ENCODE assay signal across 14 cellular contexts in genomic region chr9:90053027-90053426, GRCh38.
A peak's percentile ranks its signal among the peaks of the same experiment; 100 is the strongest.
DNase-seq lines count a peak whose midpoint lies in the region; TF ChIP-seq lines count a peak whose summit lies in the region.
"Had no signal": no experiment of that assay in that cellular context is flagged by ENCODE, and none has a peak within 500 bp of the region (broad histone marks: within the 10 kb centered on the region; RNA-seq: fewer than 3 reads in every experiment).

No MANE protein-coding gene starts in this region.

- no peaks in the 10 kb centered on the region for H3K36me3 Mint-ChIP-seq in activated CD4-positive, alpha-beta T cell treated with anti-CD3 and anti-CD28 coated beads, Interleukin-2, amount 10 ng/mL, durations not matched to agents 24 days and 14 days (ENCODE audit: low read depth)
- H3K36me3 Mint-ChIP-seq in HFFc6 (ENCODE audit: low read depth) (no peaks in the 10 kb centered on the region), mesothelial cell of epicardium (no peaks in the 10 kb centered on the region)

- no peak overlapping the region for H3K4me3 Mint-ChIP-seq in activated CD4-positive, alpha-beta T cell treated with anti-CD3 and anti-CD28 coated beads, Interleukin-2, amount 10 ng/mL, durations not matched to agents 24 days and 14 days
- H3K4me3 Mint-ChIP-seq in HFFc6 (no peak overlapping the region), mesothelial cell of epicardium (no peak overlapping the region)
- H3K4me3 Mint-ChIP-seq: stimulated activated naive CD8-positive, alpha-beta T cell treated with anti-CD3 and anti-CD28 coated beads, Interleukin-15, amount 100 ng/mL, for 72 hours had no signal

- intact Hi-C loops in activated CD4-positive, alpha-beta T cell treated with anti-CD3 and anti-CD28 coated beads, Interleukin-2, amount 10 ng/mL, durations not matched to agents 24 days and 14 days (cut with micrococcal nuclease), result no loop called here

- TF ChIP-seq CTCF in HFFc6 (IDR thresholded peaks at IDR 0.05) (peak; percentile 19; the same call in 1 of the 2 replicates), VCaP (conservative IDR thresholded peaks at IDR 0.05) (peak; percentile 34), mesothelial cell of epicardium (IDR thresholded peaks at IDR 0.05; ENCODE audit: unreplicated experiment) (peak; percentile 26)

- DNase-seq in activated CD4-positive, alpha-beta T cell treated with anti-CD3 and anti-CD28 coated beads, Interleukin-2, amount 10 ng/mL, durations not matched to agents 24 days and 14 days, result peak; percentile 56
- DNase-seq in activated CD4-positive, alpha-beta T cell treated with anti-CD3 and anti-CD28 coated beads, Interleukin-2, amount 50 U/mL, for 1 hour, result no peak
- no peak for DNase-seq in HFFc6
- DNase-seq in mesothelial cell of epicardium (ENCODE audit: low spot score in 2 of 2, unreplicated experiment in 2 of 2), result peak in 1 of 2 experiments; percentile 20
- no peak for DNase-seq in C1 segment of cervical spinal cord (lab: John Stamatoyannopoulos, UW)
- DNase-seq in KG1 (lab: John Stamatoyannopoulos, UW), result no peak
- no peak for DNase-seq in hypothalamus (lab: John Stamatoyannopoulos, UW)
- DNase-seq: AML-193, foreskin melanocyte, NCI-H1694, small intestine had no signal

- H3K9me3 Mint-ChIP-seq in activated CD4-positive, alpha-beta T cell treated with anti-CD3 and anti-CD28 coated beads, Interleukin-2, amount 10 ng/mL, durations not matched to agents 24 days and 14 days, result peaks cover 8% of the 10 kb centered on the region
- H3K9me3 Mint-ChIP-seq in HFFc6 (peaks cover 58% of the 10 kb centered on the region), mesothelial cell of epicardium (peaks cover 15% of the 10 kb centered on the region)

- peaks cover 29% of the 10 kb centered on the region for H3K27me3 Mint-ChIP-seq in activated CD4-positive, alpha-beta T cell treated with anti-CD3 and anti-CD28 coated beads, Interleukin-2, amount 10 ng/mL, durations not matched to agents 24 days and 14 days
- no peaks in the 10 kb centered on the region; the same call in 1 of the 2 replicates for H3K27me3 Mint-ChIP-seq in HFFc6 (ENCODE audit: insufficient read depth)
- H3K27me3 Mint-ChIP-seq in mesothelial cell of epicardium (ENCODE audit: low read depth), result peaks cover 28% of the 10 kb centered on the region

- no peak overlapping the region for H3K27ac Mint-ChIP-seq in activated CD4-positive, alpha-beta T cell treated with anti-CD3 and anti-CD28 coated beads, Interleukin-2, amount 10 ng/mL, durations not matched to agents 24 days and 14 days
- H3K27ac Mint-ChIP-seq in HFFc6 (no peak overlapping the region), mesothelial cell of epicardium (no peak overlapping the region)

- H3K27ac ChIP-seq in VCaP, result no peak overlapping the region
- H3K27ac ChIP-seq: cardiac muscle cell had no signal

- H3K4me1 Mint-ChIP-seq in activated CD4-positive, alpha-beta T cell treated with anti-CD3 and anti-CD28 coated beads, Interleukin-2, amount 10 ng/mL, durations not matched to agents 24 days and 14 days, result no peaks in the 10 kb centered on the region
- H3K4me1 Mint-ChIP-seq in HFFc6 (ENCODE audit: low read depth) (no peaks in the 10 kb centered on the region), mesothelial cell of epicardium (no peaks in the 10 kb centered on the region)
